2 cellular contexts compared by ENCODE assay signal in genomic region chr12:94601307-94601706, GRCh38. TPM values are rescaled to one million over a fixed set of nuclear protein-coding genes. Genes with fewer than 3 reads are reported as not detected.
"Had no signal": no experiment of that assay in that cellular context is flagged by ENCODE, and none has a peak within 500 bp of the region (broad histone marks: within the 10 kb centered on the region; RNA-seq: fewer than 3 reads in every experiment).

No MANE protein-coding gene starts in this region.

RNA-seq across cellular contexts. Expression of gene TMCC3, which starts 49.0 kb away (rescaled TPM):
- total RNA-seq: NCI-H460; T-helper 2 cell treated with Interferon-gamma antibody and Interleukin-4, amounts not matched to agents 100 ng/mL and 5 ng/mL, for 36 hours had no signal
